1 cellular context compared by ENCODE assay signal in the genomic region with DNA sequence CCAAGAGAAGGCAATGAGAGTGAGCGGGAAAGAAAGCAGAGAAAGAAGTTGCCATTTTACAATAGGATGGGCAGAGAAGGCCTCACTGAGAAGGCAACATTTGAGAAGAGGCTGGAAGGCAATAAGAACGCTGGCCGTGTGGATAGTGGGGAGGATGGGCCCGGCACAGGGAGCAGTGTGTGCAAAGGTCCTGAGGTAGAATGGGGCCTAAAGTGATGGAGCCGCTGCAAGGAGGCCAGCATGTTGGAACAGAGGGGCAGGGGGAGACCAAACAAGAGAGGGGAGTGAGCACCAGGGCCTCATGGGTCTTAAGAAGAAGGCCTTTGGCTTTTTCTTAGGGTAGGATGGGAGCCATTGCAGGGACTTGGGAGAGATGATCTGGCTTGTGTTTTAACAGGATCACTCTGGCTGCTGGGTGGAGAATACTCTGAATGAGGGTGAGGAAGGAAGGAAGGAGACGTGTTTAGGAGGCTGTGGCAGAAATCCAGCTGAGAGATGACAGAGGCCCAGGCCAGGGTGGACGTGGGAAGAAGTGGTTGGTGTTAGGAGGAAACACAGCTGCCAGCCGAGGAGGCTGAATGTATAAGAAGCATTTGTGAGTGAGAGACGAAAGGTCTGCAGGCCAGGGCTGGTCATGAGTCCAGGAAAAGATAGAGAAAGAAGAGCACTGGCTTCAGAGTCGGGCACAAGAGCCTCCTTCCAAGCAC.
A peak's percentile ranks its signal among the peaks of the same experiment; 100 is the strongest.
TF ChIP-seq lines count a peak whose summit lies in the region.

No MANE protein-coding gene starts in this region.

TF ChIP-seq in HEK293, 187 proteins besides CTCF, POLR2A, EP300 and RAD21 (continued from another document):
- TF ChIP-seq ZNF623 (tag by site-specific recombination; IDR thresholded peaks at IDR 0.05): peak; percentile 90
